11 cellular contexts compared by ENCODE assay signal in genomic region chr20:10864076-10864672, GRCh38.
DNase-seq lines count a peak whose midpoint lies in the region; ATAC-seq and TF ChIP-seq lines count a peak whose summit lies in the region.
"Had no signal": no experiment of that assay in that cellular context is flagged by ENCODE, and none has a peak within 500 bp of the region (broad histone marks: within the 10 kb centered on the region; RNA-seq: fewer than 3 reads in every experiment).

No MANE protein-coding gene starts in this region.

- TF ChIP-seq CTCF in prostate gland (IDR thresholded peaks at IDR 0.05): peak in 1 of 4 experiments; percentile 10

- no peak overlapping the region for H3K27ac ChIP-seq in prostate gland

- peaks cover 4 to 5% of the 10 kb centered on the region in 2 donors for H3K9me3 Mint-ChIP-seq in stimulated activated naive B cell treated with anti-CD40 and anti-IgM and Interleukin-4, amounts not matched to agents 10 μg/mL and 1 μg/mL and 100 μg/mL, for 72 hours
- H3K9me3 Mint-ChIP-seq: dendritic cell treated with granulocyte-macrophage colony-stimulating factor and Interleukin-4, amounts not matched to agents 40 ng/mL and 50 ng/mL, for 4 days had no signal

- DNase-seq in Caki2 (ENCODE audit: low read depth) (peak; percentile 87), NCI-H226 (peak; percentile 25), prostate gland (ENCODE audit: low spot score) (peak; percentile 31)
- no peak for DNase-seq in stimulated activated naive B cell treated with anti-CD40 and anti-IgM and Interleukin-4, amounts not matched to agents 10 μg/mL and 1 μg/mL and 100 μg/mL, for 72 hours
- DNase-seq: activated CD4-positive, alpha-beta T cell treated with anti-CD3 and anti-CD28 coated beads for 36 hours; NCI-H1694 treated with DMSO at 0.1 percent for 48 hours had no signal

- 31% methylated on average over 8 of the region's 8 CpGs for WGBS in prostate gland

- no peaks in the 10 kb centered on the region for H3K36me3 ChIP-seq in prostate gland

- TF ChIP-seq POLR2A in prostate gland (IDR thresholded peaks at IDR 0.05): no peak

- no peaks in the 10 kb centered on the region for H3K4me1 ChIP-seq in prostate gland (replicated peaks)

- no peaks in the 10 kb centered on the region for H3K27me3 ChIP-seq in prostate gland (replicated peaks; ENCODE audit: insufficient read depth)

- ATAC-seq in esophagus mucosa: peak; percentile 98
- no peak for ATAC-seq in HG03469 (IDR thresholded peaks at IDR 0.05; ENCODE audit: unreplicated experiment)
- no peak for ATAC-seq in stimulated activated naive B cell treated with anti-CD40 and anti-IgM and Interleukin-4, amounts not matched to agents 10 μg/mL and 1 μg/mL and 100 μg/mL, for 72 hours (replicated peaks)
- no peak for ATAC-seq in GM21529 (IDR thresholded peaks at IDR 0.05; ENCODE audit: unreplicated experiment)
- no peak for ATAC-seq in GM21619 (IDR thresholded peaks at IDR 0.05; ENCODE audit: unreplicated experiment)
- ATAC-seq: activated CD4-positive, alpha-beta T cell treated with anti-CD3 and anti-CD28 coated beads for 36 hours had no signal

- H3K4me3 Mint-ChIP-seq in stimulated activated naive B cell treated with anti-CD40 and anti-IgM and Interleukin-4, amounts not matched to agents 10 μg/mL and 1 μg/mL and 100 μg/mL, for 72 hours: no peak overlapping the region
- H3K4me3 Mint-ChIP-seq: activated CD4-positive, alpha-beta T cell treated with anti-CD3 and anti-CD28 coated beads for 36 hours; dendritic cell treated with granulocyte-macrophage colony-stimulating factor and Interleukin-4, amounts not matched to agents 40 ng/mL and 50 ng/mL, for 4 days had no signal

- no peak overlapping the region for H3K4me3 ChIP-seq in prostate gland

- H3K36me3 Mint-ChIP-seq in stimulated activated naive B cell treated with anti-CD40 and anti-IgM and Interleukin-4, amounts not matched to agents 10 μg/mL and 1 μg/mL and 100 μg/mL, for 72 hours: no peaks in the 10 kb centered on the region

- H3K4me1 Mint-ChIP-seq in stimulated activated naive B cell treated with anti-CD40 and anti-IgM and Interleukin-4, amounts not matched to agents 10 μg/mL and 1 μg/mL and 100 μg/mL, for 72 hours: no peaks in the 10 kb centered on the region
- H3K4me1 Mint-ChIP-seq: activated CD4-positive, alpha-beta T cell treated with anti-CD3 and anti-CD28 coated beads for 36 hours had no signal

- intact Hi-C loops in prostate gland (cut with DNase I): no loop called here

- no peaks in the 10 kb centered on the region for H3K27me3 Mint-ChIP-seq in stimulated activated naive B cell treated with anti-CD40 and anti-IgM and Interleukin-4, amounts not matched to agents 10 μg/mL and 1 μg/mL and 100 μg/mL, for 72 hours
- H3K27me3 Mint-ChIP-seq: activated CD4-positive, alpha-beta T cell treated with anti-CD3 and anti-CD28 coated beads for 36 hours; dendritic cell treated with granulocyte-macrophage colony-stimulating factor and Interleukin-4, amounts not matched to agents 40 ng/mL and 50 ng/mL, for 4 days had no signal

- no peaks in the 10 kb centered on the region for H3K9me3 ChIP-seq in prostate gland

- in situ Hi-C loops in Caki2 (cut with HindIII; ENCODE audit: low pct_unique_long_range_greater_than_20kb, low sequenced_read_pairs): no loop called here

- H3K27ac Mint-ChIP-seq in stimulated activated naive B cell treated with anti-CD40 and anti-IgM and Interleukin-4, amounts not matched to agents 10 μg/mL and 1 μg/mL and 100 μg/mL, for 72 hours: no peak overlapping the region
- H3K27ac Mint-ChIP-seq: activated CD4-positive, alpha-beta T cell treated with anti-CD3 and anti-CD28 coated beads for 36 hours; dendritic cell treated with granulocyte-macrophage colony-stimulating factor and Interleukin-4, amounts not matched to agents 40 ng/mL and 50 ng/mL, for 4 days had no signal
